In the genomic region with DNA sequence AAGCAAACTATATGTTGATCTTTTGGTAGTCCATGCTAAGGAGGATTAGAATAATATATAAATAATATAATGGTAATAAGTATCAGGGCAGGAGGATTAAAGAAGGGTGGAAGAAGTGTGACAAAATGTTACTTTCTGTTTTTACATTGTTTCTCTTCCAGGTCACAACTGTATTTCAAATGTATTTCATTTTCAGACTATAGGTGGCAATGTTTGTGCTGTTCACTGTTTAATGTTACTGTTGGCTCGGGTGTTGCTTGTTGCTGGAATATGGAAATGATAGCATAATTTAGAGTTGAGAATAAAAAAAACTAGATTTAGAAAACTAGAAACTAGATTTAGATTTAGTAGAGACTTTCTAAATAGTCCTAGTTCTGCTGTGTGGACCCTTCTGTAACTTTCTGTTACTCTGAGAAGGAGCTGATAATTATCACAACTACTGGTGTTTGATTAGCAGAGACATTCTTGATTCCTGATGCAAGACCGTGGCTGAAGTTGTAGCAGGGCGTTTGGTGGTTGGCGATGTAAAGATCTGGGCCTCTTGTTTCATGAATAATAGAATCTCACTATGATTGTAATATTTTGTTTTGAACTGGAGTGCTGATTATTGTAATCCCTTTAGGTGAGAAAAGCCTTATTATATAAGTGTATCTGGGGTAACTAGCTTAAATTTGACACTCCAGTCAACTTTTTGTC, we compare ENCODE assay signal across 8 cellular contexts. TPM values are rescaled to one million over a fixed set of nuclear protein-coding genes. Genes with fewer than 3 reads are reported as not detected.
DNase-seq lines count a peak whose midpoint lies in the region; ATAC-seq and TF ChIP-seq lines count a peak whose summit lies in the region.

No MANE protein-coding gene starts in this region.

- intact Hi-C loops in adrenal gland (cut with DNase I) (no loop called here), prostate gland (cut with DNase I) (no loop called here)

- H3K27me3 ChIP-seq in adrenal gland, result no peaks in the 10 kb centered on the region
- H3K27me3 ChIP-seq in prostate gland (replicated peaks; ENCODE audit: insufficient read depth), result no peaks in the 10 kb centered on the region

- H3K27ac ChIP-seq in adrenal gland (peak overlapping the region in 1 of 5 donors; percentile 46), prostate gland (peak overlapping the region in 1 of 2 donors; percentile 6)

- TF ChIP-seq CTCF in adrenal gland (IDR thresholded peaks at IDR 0.05) (peak in 5 of 6 experiments; percentile 24 to 49 (median 41)), prostate gland (IDR thresholded peaks at IDR 0.05) (peak in 2 of 4 experiments; percentile 43 to 53)

- DNase-seq in adrenal gland (no peak), midbrain (lab: John Stamatoyannopoulos, UW) (peak; percentile 34), NCI-H146 (lab: John Stamatoyannopoulos, UW) (no peak), prostate gland (ENCODE audit: low spot score) (no peak)
- DNase-seq in stimulated activated CD4-positive, alpha-beta T cell treated with anti-CD3 and anti-CD28 coated beads, Interleukin-12 subunit alpha, Interleukin-12 subunit beta, amount 100 ng/mL, for 4 hours, result no peak
- no peak for DNase-seq in effector CD4-positive, alpha-beta T cell

- 55 to 67% (median 63%) methylated on average over 4 of the region's 4 CpGs for WGBS in adrenal gland, 4 donors
- WGBS in prostate gland, result 48% methylated on average over 4 of the region's 4 CpGs

- TF ChIP-seq POLR2A in adrenal gland (IDR thresholded peaks at IDR 0.05), result no peak
- no peak for TF ChIP-seq POLR2A in prostate gland (IDR thresholded peaks at IDR 0.05)

- ATAC-seq in GM18502 (IDR thresholded peaks at IDR 0.05; ENCODE audit: poor library complexity, unreplicated experiment), result peak; percentile 72
- ATAC-seq in HG03135 (IDR thresholded peaks at IDR 0.05; ENCODE audit: unreplicated experiment), result peak; percentile 73

- H3K4me3 ChIP-seq in adrenal gland (no peak overlapping the region), prostate gland (no peak overlapping the region)

- H3K36me3 ChIP-seq in adrenal gland (replicated peaks in 1 of 2) (no peaks in the 10 kb centered on the region), prostate gland (no peaks in the 10 kb centered on the region)

- H3K4me1 ChIP-seq in adrenal gland (replicated peaks in 1 of 2) (peaks cover 8 to 31% of the 10 kb centered on the region in 2 donors), prostate gland (replicated peaks) (peaks cover 5% of the 10 kb centered on the region)

- H3K9me3 ChIP-seq in adrenal gland (replicated peaks in 1 of 3), result no peaks in the 10 kb centered on the region
- no peaks in the 10 kb centered on the region for H3K9me3 ChIP-seq in prostate gland

RNA-seq across cellular contexts. Expression of a gene that starts 7.9 kb away (rescaled TPM):
- 100 to 1,000 TPM in 1 of 8 donors, 10 to 100 TPM in 7; 23.7 to 110 (median 47.1) TPM for total RNA-seq in adrenal gland
- 10 to 100 TPM; 17.8 to 36.2 (median 22.0) TPM for polyA plus RNA-seq in adrenal gland
- total RNA-seq in prostate gland, result 100 to 1,000 TPM; 280 to 420 TPM
